ENCODE assay signal across 23 cellular contexts in the genomic region with DNA sequence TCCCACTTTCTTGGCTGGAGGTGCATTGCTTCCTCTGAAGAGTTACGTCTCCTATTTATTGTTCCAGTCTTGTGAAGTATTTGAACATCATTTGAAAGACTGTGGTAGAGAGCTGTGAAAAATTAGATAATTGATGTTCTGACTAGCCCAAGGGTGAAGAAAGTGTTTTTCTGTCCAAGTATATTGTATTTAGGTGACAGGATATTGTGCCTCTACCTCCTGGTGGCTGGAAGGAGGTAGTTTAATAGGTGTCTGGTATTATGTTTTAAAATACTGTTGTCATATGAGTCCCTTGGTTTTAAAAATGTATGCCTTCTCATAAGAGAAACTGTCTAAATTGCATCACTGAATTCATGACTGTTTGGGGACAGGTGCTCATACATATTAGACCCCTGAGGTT.
"Had no signal": no experiment of that assay in that cellular context is flagged by ENCODE, and none has a peak within 500 bp of the region (broad histone marks: within the 10 kb centered on the region; RNA-seq: fewer than 3 reads in every experiment).

No MANE protein-coding gene starts in this region.

- H3K4me2 ChIP-seq: SK-N-SH had no signal

- H3K36me3 ChIP-seq: esophagus muscularis mucosa, gastrocnemius medialis, sigmoid colon, spleen, thoracic aorta, upper lobe of left lung had no signal

- DNase-seq: activated CD8-positive, alpha-beta memory T cell treated with anti-CD3 and anti-CD28 coated beads, Interleukin-2, amount 50 U/mL, for 48 hours; activated effector memory CD4-positive, alpha-beta T cell treated with anti-CD3 and anti-CD28 coated beads, Interleukin-2, amount 50 U/mL, for 16 hours; activated naive CD4-positive, alpha-beta T cell treated with anti-CD3 and anti-CD28 coated beads, Interleukin-2, amount 10 ng/mL, durations not matched to agents 7 days and 5 days; activated naive CD8-positive, alpha-beta T cell treated with anti-CD3 and anti-CD28 coated beads, Interleukin-2, amount 50 U/mL, for 24 hours; activated T-cell treated with anti-CD3 and anti-CD28 coated beads, Interleukin-2, amount 50 U/mL, for 72 hours; gastrocnemius medialis; hippocampal formation; left ventricle myocardium superior; mammary epithelial cell; nucleus accumbens; posterior cingulate gyrus; retina; sigmoid colon; SK-N-SH; spleen; stimulated activated CD4-positive, alpha-beta T cell treated with anti-CD3 and anti-CD28 coated beads, Interleukin-4, amount 100 ng/mL, for 1 hour; stimulated activated naive CD4-positive, alpha-beta T cell treated with Interleukin-2 at 50 U/mL for 16 hours had no signal

- H3K27ac ChIP-seq: esophagus muscularis mucosa, sigmoid colon, upper lobe of left lung had no signal

- H3K27me3 Mint-ChIP-seq: activated naive CD4-positive, alpha-beta T cell treated with anti-CD3 and anti-CD28 coated beads, Interleukin-2, amount 10 ng/mL, durations not matched to agents 7 days and 5 days; activated naive CD8-positive, alpha-beta T cell treated with anti-CD3 and anti-CD28 coated beads, Interleukin-2, amount 50 U/mL, for 24 hours had no signal

- ATAC-seq: activated naive CD8-positive, alpha-beta T cell treated with anti-CD3 and anti-CD28 coated beads, Interleukin-2, amount 50 U/mL, for 24 hours; gastrocnemius medialis; left ventricle myocardium superior; WTC11 had no signal

- H3K4me3 ChIP-seq: esophagus muscularis mucosa, gastrocnemius medialis, sigmoid colon, spleen, thoracic aorta, upper lobe of left lung had no signal

- H3K9me2 ChIP-seq: SK-N-SH had no signal

- H3K9me3 Mint-ChIP-seq: activated naive CD4-positive, alpha-beta T cell treated with anti-CD3 and anti-CD28 coated beads, Interleukin-2, amount 10 ng/mL, durations not matched to agents 7 days and 5 days; activated naive CD8-positive, alpha-beta T cell treated with anti-CD3 and anti-CD28 coated beads, Interleukin-2, amount 50 U/mL, for 24 hours; mesothelial cell of epicardium; nephron; WTC11 had no signal

- H3K4me3 Mint-ChIP-seq: activated naive CD4-positive, alpha-beta T cell treated with anti-CD3 and anti-CD28 coated beads, Interleukin-2, amount 10 ng/mL, durations not matched to agents 7 days and 5 days; activated naive CD8-positive, alpha-beta T cell treated with anti-CD3 and anti-CD28 coated beads, Interleukin-2, amount 50 U/mL, for 24 hours; activated T-cell treated with anti-CD3 and anti-CD28 coated beads, Interleukin-2, amount 50 U/mL, for 72 hours; mesothelial cell of epicardium; nephron; WTC11 had no signal

- H3K9me3 ChIP-seq: esophagus muscularis mucosa, gastrocnemius medialis, sigmoid colon, SK-N-SH, spleen, thoracic aorta, upper lobe of left lung had no signal

- H3K9ac ChIP-seq: SK-N-SH had no signal

- H3K27me3 ChIP-seq: esophagus muscularis mucosa, gastrocnemius medialis, sigmoid colon, spleen, upper lobe of left lung had no signal

- H3K36me3 Mint-ChIP-seq: activated naive CD4-positive, alpha-beta T cell treated with anti-CD3 and anti-CD28 coated beads, Interleukin-2, amount 10 ng/mL, durations not matched to agents 7 days and 5 days; mesothelial cell of epicardium; WTC11 had no signal

- H3K27ac Mint-ChIP-seq: activated naive CD4-positive, alpha-beta T cell treated with anti-CD3 and anti-CD28 coated beads, Interleukin-2, amount 10 ng/mL, durations not matched to agents 7 days and 5 days; activated naive CD8-positive, alpha-beta T cell treated with anti-CD3 and anti-CD28 coated beads, Interleukin-2, amount 50 U/mL, for 24 hours; activated T-cell treated with anti-CD3 and anti-CD28 coated beads, Interleukin-2, amount 50 U/mL, for 72 hours; mesothelial cell of epicardium; WTC11 had no signal
